ENCODE assay signal across 12 cellular contexts in genomic region chr7:150994838-150995510, GRCh38. TPM values are rescaled to one million over a fixed set of nuclear protein-coding genes. Genes with fewer than 3 reads are reported as not detected.
DNase-seq lines count a peak whose midpoint lies in the region; ATAC-seq and TF ChIP-seq lines count a peak whose summit lies in the region.
"Had no signal": no experiment of that assay in that cellular context is flagged by ENCODE, and none has a peak within 500 bp of the region (broad histone marks: within the 10 kb centered on the region; RNA-seq: fewer than 3 reads in every experiment).

No MANE protein-coding gene starts in this region.

- H2AFZ ChIP-seq in parathyroid adenoma, result no peak overlapping the region
- H2AFZ ChIP-seq: hepatocyte had no signal

- peak overlapping the region; percentile 47 for H3K27ac ChIP-seq in effector memory CD4-positive, alpha-beta T cell (ENCODE audit: insufficient read depth, low read length, poor library complexity, severe bottlenecking)
- no peak overlapping the region for H3K27ac ChIP-seq in parathyroid adenoma
- H3K27ac ChIP-seq: hepatocyte had no signal

- no peaks in the 10 kb centered on the region for H3K27me3 ChIP-seq in H7 (ENCODE audit: control insufficient read depth, insufficient read depth, low read length)
- no peaks in the 10 kb centered on the region for H3K27me3 ChIP-seq in effector memory CD4-positive, alpha-beta T cell (replicated peaks; ENCODE audit: control insufficient read depth, insufficient read depth, low read length, poor library complexity, severe bottlenecking)
- H3K27me3 ChIP-seq in parathyroid adenoma (ENCODE audit: control insufficient read depth, insufficient read depth, low read length), result no peaks in the 10 kb centered on the region
- H3K27me3 ChIP-seq: adrenal gland, hepatocyte had no signal

- H3K9me3 ChIP-seq in effector memory CD4-positive, alpha-beta T cell (ENCODE audit: control insufficient read depth, low read length), result peaks cover 5% of the 10 kb centered on the region
- H3K9me3 ChIP-seq in parathyroid adenoma (ENCODE audit: control insufficient read depth, low read length), result no peaks in the 10 kb centered on the region
- H3K9me3 ChIP-seq: adrenal gland had no signal

- H3K36me3 ChIP-seq in H7 (replicated peaks; ENCODE audit: control insufficient read depth, insufficient read depth, low read length) (no peaks in the 10 kb centered on the region), parathyroid adenoma (ENCODE audit: control insufficient read depth, insufficient read depth, low read length) (no peaks in the 10 kb centered on the region)
- H3K36me3 ChIP-seq in effector memory CD4-positive, alpha-beta T cell (ENCODE audit: control insufficient read depth, insufficient read depth, low read length), result no peaks in the 10 kb centered on the region
- H3K36me3 ChIP-seq: adrenal gland had no signal

- intact Hi-C loops in activated CD4-positive, alpha-beta T cell treated with anti-CD3 and anti-CD28 coated beads, Interleukin-2, amount 10 ng/mL, durations not matched to agents 24 days and 14 days (cut with micrococcal nuclease), result no loop called here

- ATAC-seq in GM18520 (IDR thresholded peaks at IDR 0.05; ENCODE audit: unreplicated experiment) (no peak), WTC11 (no peak)
- ATAC-seq: stimulated activated memory B cell treated with anti-CD40 and anti-IgM and Interleukin-4, amounts not matched to agents 10 μg/mL and 1 μg/mL and 100 μg/mL, for 72 hours had no signal

- TF ChIP-seq CTCF in parathyroid adenoma (IDR thresholded peaks at IDR 0.05) (no peak), WTC11 (IDR thresholded peaks at IDR 0.05) (no peak)

- H3K4me1 Mint-ChIP-seq in activated CD4-positive, alpha-beta T cell treated with anti-CD3 and anti-CD28 coated beads, Interleukin-2, amount 10 ng/mL, durations not matched to agents 24 days and 14 days, result peaks cover 13% of the 10 kb centered on the region
- H3K4me1 Mint-ChIP-seq in WTC11, result peaks cover 20% of the 10 kb centered on the region

- H3K4me2 ChIP-seq in parathyroid adenoma (ENCODE audit: low read length), result peak overlapping the region; percentile 22
- H3K4me2 ChIP-seq: hepatocyte had no signal

- no peaks in the 10 kb centered on the region for H3K79me2 ChIP-seq in parathyroid adenoma
- H3K79me2 ChIP-seq: hepatocyte had no signal

- H3K4me3 ChIP-seq in H7 (ENCODE audit: insufficient read depth, low read depth, low read length) (no peak overlapping the region), parathyroid adenoma (ENCODE audit: low read depth, low read length) (no peak overlapping the region)
- peak overlapping the region; percentile 32 for H3K4me3 ChIP-seq in effector memory CD4-positive, alpha-beta T cell (ENCODE audit: insufficient read depth, low read depth, low read length, poor library complexity, severe bottlenecking)
- H3K4me3 ChIP-seq: hepatocyte had no signal

- H3K9ac ChIP-seq in parathyroid adenoma, result no peak overlapping the region

- DNase-seq in activated CD4-positive, alpha-beta T cell treated with anti-CD3 and anti-CD28 coated beads, Interleukin-2, amount 10 ng/mL, durations not matched to agents 24 days and 14 days, result no peak
- DNase-seq in activated CD4-positive, alpha-beta T cell treated with anti-CD3 and anti-CD28 coated beads, Interleukin-2, amount 50 U/mL, for 4 hours, result no peak
- peak; percentile 56 for DNase-seq in H7
- DNase-seq in effector memory CD4-positive, alpha-beta T cell, result no peak
- DNase-seq in NCI-H2196 (lab: John Stamatoyannopoulos, UW; ENCODE audit: unreplicated experiment), result no peak
- DNase-seq in WTC11 (ENCODE audit: low spot score), result no peak
- DNase-seq: adrenal gland had no signal

- no peaks in the 10 kb centered on the region for H3K36me3 Mint-ChIP-seq in activated CD4-positive, alpha-beta T cell treated with anti-CD3 and anti-CD28 coated beads, Interleukin-2, amount 10 ng/mL, durations not matched to agents 24 days and 14 days (ENCODE audit: low read depth)
- peaks cover 11% of the 10 kb centered on the region for H3K36me3 Mint-ChIP-seq in WTC11

- peaks cover 48% of the 10 kb centered on the region for H3K4me1 ChIP-seq in effector memory CD4-positive, alpha-beta T cell (ENCODE audit: control insufficient read depth, insufficient read depth, low read length, poor library complexity, severe bottlenecking)
- H3K4me1 ChIP-seq in parathyroid adenoma, result no peaks in the 10 kb centered on the region
- H3K4me1 ChIP-seq: adrenal gland had no signal

- POLR2A ChIA-PET in WTC11 (lab: Charles Lee), result interaction anchor here (0.6 to 1.0 kb wide), 2 partner anchors 24 to 38 kb away, joined by 3 read pairs; no protein-coding TSS in a partner anchor

- H3K27ac Mint-ChIP-seq in activated CD4-positive, alpha-beta T cell treated with anti-CD3 and anti-CD28 coated beads, Interleukin-2, amount 10 ng/mL, durations not matched to agents 24 days and 14 days, result peak overlapping the region; percentile 53
- H3K27ac Mint-ChIP-seq in WTC11, result no peak overlapping the region
- H3K27ac Mint-ChIP-seq: stimulated activated memory B cell treated with anti-CD40 and anti-IgM and Interleukin-4, amounts not matched to agents 10 μg/mL and 1 μg/mL and 100 μg/mL, for 72 hours had no signal

- H3K9me3 Mint-ChIP-seq in activated CD4-positive, alpha-beta T cell treated with anti-CD3 and anti-CD28 coated beads, Interleukin-2, amount 10 ng/mL, durations not matched to agents 24 days and 14 days, result no peaks in the 10 kb centered on the region
- H3K9me3 Mint-ChIP-seq in WTC11, result peaks cover 15% of the 10 kb centered on the region
- H3K9me3 Mint-ChIP-seq: nephron had no signal

- H3K4me3 Mint-ChIP-seq in activated CD4-positive, alpha-beta T cell treated with anti-CD3 and anti-CD28 coated beads, Interleukin-2, amount 10 ng/mL, durations not matched to agents 24 days and 14 days, result peak overlapping the region; percentile 41
- no peak overlapping the region for H3K4me3 Mint-ChIP-seq in WTC11
- H3K4me3 Mint-ChIP-seq: nephron; stimulated activated memory B cell treated with anti-CD40 and anti-IgM and Interleukin-4, amounts not matched to agents 10 μg/mL and 1 μg/mL and 100 μg/mL, for 72 hours had no signal

- CTCF ChIA-PET in WTC11 (lab: Charles Lee), result interaction anchor here (0.6 to 4.2 kb wide), 13 partner anchors 9 to 216 kb away, joined by 3 to 36 read pairs (median 5); partner anchors contain the start of gene ABCB8

- H3K27me3 Mint-ChIP-seq in activated CD4-positive, alpha-beta T cell treated with anti-CD3 and anti-CD28 coated beads, Interleukin-2, amount 10 ng/mL, durations not matched to agents 24 days and 14 days, result no peaks in the 10 kb centered on the region
- peaks cover 12% of the 10 kb centered on the region for H3K27me3 Mint-ChIP-seq in WTC11 (ENCODE audit: low read depth)

TF ChIP-seq in WTC11, 78 proteins besides CTCF, POLR2A, EP300 and RAD21 (continues in another document):
- no peak for TF ChIP-seq ZNF232 (CRISPR knock-in tag; IDR thresholded peaks at IDR 0.05)
- TF ChIP-seq, protein P1, sequence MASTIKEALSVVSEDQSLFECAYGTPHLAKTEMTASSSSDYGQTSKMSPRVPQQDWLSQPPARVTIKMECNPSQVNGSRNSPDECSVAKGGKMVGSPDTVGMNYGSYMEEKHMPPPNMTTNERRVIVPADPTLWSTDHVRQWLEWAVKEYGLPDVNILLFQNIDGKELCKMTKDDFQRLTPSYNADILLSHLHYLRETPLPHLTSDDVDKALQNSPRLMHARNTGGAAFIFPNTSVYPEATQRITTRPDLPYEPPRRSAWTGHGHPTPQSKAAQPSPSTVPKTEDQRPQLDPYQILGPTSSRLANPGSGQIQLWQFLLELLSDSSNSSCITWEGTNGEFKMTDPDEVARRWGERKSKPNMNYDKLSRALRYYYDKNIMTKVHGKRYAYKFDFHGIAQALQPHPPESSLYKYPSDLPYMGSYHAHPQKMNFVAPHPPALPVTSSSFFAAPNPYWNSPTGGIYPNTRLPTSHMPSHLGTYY (CRISPR knock-in tag; IDR thresholded peaks at IDR 0.05), result no peak
- no peak for TF ChIP-seq GABPB1 (CRISPR knock-in tag; IDR thresholded peaks at IDR 0.05)

RNA-seq across cellular contexts. Expression of gene NOS3, which starts 4.2 kb away (rescaled TPM):
- total RNA-seq in activated CD4-positive, alpha-beta T cell treated with anti-CD3 and anti-CD28 coated beads, Interleukin-2, amount 10 ng/mL, durations not matched to agents 24 days and 14 days, result 14.3 and 15.7 TPM in 2 replicates
- total RNA-seq in H7 (2014; rRNA removed; shearing (Covaris generic)), result 15.5 and 16.5 TPM in 2 replicates
- total RNA-seq in WTC11 (2021), result 5.7 to 7.0 TPM (median 6.6 TPM) in 3 replicates

RNA-seq across cellular contexts. Expression of gene KCNH2, which starts 16.9 kb away (rescaled TPM):
- 0.36 and 0.37 TPM in 2 replicates for total RNA-seq in activated CD4-positive, alpha-beta T cell treated with anti-CD3 and anti-CD28 coated beads, Interleukin-2, amount 10 ng/mL, durations not matched to agents 24 days and 14 days
- total RNA-seq in H7 (2014; rRNA removed; shearing (Covaris generic)), result 9.3 and 9.5 TPM in 2 replicates
- 13.9 to 16.2 TPM (median 14.6 TPM) in 3 replicates for total RNA-seq in WTC11 (2021)

RNA-seq across cellular contexts. Expression of gene ATG9B, which starts 29.3 kb away (rescaled TPM):
- 7.3 and 7.5 TPM in 2 replicates for total RNA-seq in activated CD4-positive, alpha-beta T cell treated with anti-CD3 and anti-CD28 coated beads, Interleukin-2, amount 10 ng/mL, durations not matched to agents 24 days and 14 days
- 1.7 TPM in 2 replicates for total RNA-seq in H7 (2014; rRNA removed; shearing (Covaris generic))
- 2.4 to 3.8 TPM (median 2.4 TPM) in 3 replicates for total RNA-seq in WTC11 (2021)

RNA-seq across cellular contexts. Expression of gene ABCB8, which starts 33.3 kb away (rescaled TPM):
- total RNA-seq in activated CD4-positive, alpha-beta T cell treated with anti-CD3 and anti-CD28 coated beads, Interleukin-2, amount 10 ng/mL, durations not matched to agents 24 days and 14 days, result 56.4 and 57.4 TPM in 2 replicates
- 26.7 and 29.7 TPM in 2 replicates for total RNA-seq in H7 (2014; rRNA removed; shearing (Covaris generic))
- total RNA-seq in WTC11 (2021), result 27.9 to 35.9 TPM (median 28.4 TPM) in 3 replicates

RNA-seq across cellular contexts. Expression of gene ASIC3, which starts 53.4 kb away (rescaled TPM):
- total RNA-seq in activated CD4-positive, alpha-beta T cell treated with anti-CD3 and anti-CD28 coated beads, Interleukin-2, amount 10 ng/mL, durations not matched to agents 24 days and 14 days, result 3.5 and 4.0 TPM in 2 replicates
- 1.4 and 1.6 TPM in 2 replicates for total RNA-seq in H7 (2014; rRNA removed; shearing (Covaris generic))
- 3.4 to 5.5 TPM (median 5.2 TPM) in 3 replicates for total RNA-seq in WTC11 (2021)
